ENCODE assay signal across 12 cellular contexts in the genomic region with DNA sequence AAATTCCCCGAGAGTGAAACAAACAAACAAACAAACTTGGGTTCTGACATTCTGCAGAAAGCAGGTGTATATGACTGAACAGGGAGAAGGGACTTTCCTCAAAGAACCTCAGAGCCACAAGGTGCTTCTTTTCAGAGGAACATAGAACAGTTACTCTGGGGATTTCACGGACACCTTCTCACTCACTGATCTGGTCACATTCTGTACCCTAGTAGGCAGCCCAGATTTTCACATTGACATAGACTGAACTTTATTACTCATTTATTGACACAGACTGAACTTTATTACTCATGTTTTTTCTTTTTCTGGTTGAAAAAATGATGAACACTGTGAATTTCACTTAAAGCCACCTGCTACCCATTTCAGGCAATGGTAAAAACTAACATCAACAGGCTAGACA.
DNase-seq lines count a peak whose midpoint lies in the region; ATAC-seq and TF ChIP-seq lines count a peak whose summit lies in the region.
"Had no signal": no experiment of that assay in that cellular context is flagged by ENCODE, and none has a peak within 500 bp of the region (broad histone marks: within the 10 kb centered on the region; RNA-seq: fewer than 3 reads in every experiment).

No MANE protein-coding gene starts in this region.

- H3K27me3 ChIP-seq in effector memory CD4-positive, alpha-beta T cell (replicated peaks; ENCODE audit: control insufficient read depth, insufficient read depth, low read length, poor library complexity, severe bottlenecking): no peaks in the 10 kb centered on the region
- H3K27me3 ChIP-seq in gastroesophageal sphincter: peaks cover 26% of the 10 kb centered on the region
- H3K27me3 ChIP-seq: upper lobe of left lung had no signal

- no peak overlapping the region for H3K4me3 ChIP-seq in effector memory CD4-positive, alpha-beta T cell (ENCODE audit: insufficient read depth, low read depth, low read length, poor library complexity, severe bottlenecking)
- H3K4me3 ChIP-seq in gastroesophageal sphincter: no peak overlapping the region
- H3K4me3 ChIP-seq: lung, upper lobe of left lung had no signal

- no peak for TF ChIP-seq CTCF in gastroesophageal sphincter (IDR thresholded peaks at IDR 0.05)

- no peaks in the 10 kb centered on the region for H3K36me3 ChIP-seq in effector memory CD4-positive, alpha-beta T cell (ENCODE audit: control insufficient read depth, insufficient read depth, low read length)
- H3K36me3 ChIP-seq in gastroesophageal sphincter: no peaks in the 10 kb centered on the region
- H3K36me3 ChIP-seq: upper lobe of left lung had no signal

- no peak for DNase-seq in effector memory CD4-positive, alpha-beta T cell
- no peak for DNase-seq in SHP77 (lab: John Stamatoyannopoulos, UW)
- DNase-seq: activated naive CD4-positive, alpha-beta T cell; COR-L47; upper lobe of left lung had no signal

- H3K9me3 ChIP-seq in effector memory CD4-positive, alpha-beta T cell (ENCODE audit: control insufficient read depth, low read length): no peaks in the 10 kb centered on the region
- H3K9me3 ChIP-seq in gastroesophageal sphincter: no peaks in the 10 kb centered on the region
- H3K9me3 ChIP-seq: upper lobe of left lung had no signal

- H3K36me3 Mint-ChIP-seq in T-helper 1 cell treated with Interleukin-12 subunit alpha and Interleukin-12 subunit beta and Interleukin-4 antibody, amounts not matched to agents 30 μg/mL and 1 μg/mL, for 36 hours (ENCODE audit: low read depth): peaks cover 11% of the 10 kb centered on the region
- H3K36me3 Mint-ChIP-seq: IgD-negative memory B cell had no signal

- TF ChIP-seq POLR2A in gastroesophageal sphincter (IDR thresholded peaks at IDR 0.05): no peak

- H3K4me3 Mint-ChIP-seq in T-helper 1 cell treated with Interleukin-12 subunit alpha and Interleukin-12 subunit beta and Interleukin-4 antibody, amounts not matched to agents 30 μg/mL and 1 μg/mL, for 36 hours: no peak overlapping the region

- H3K9me3 Mint-ChIP-seq in T-helper 1 cell treated with Interleukin-12 subunit alpha and Interleukin-12 subunit beta and Interleukin-4 antibody, amounts not matched to agents 30 μg/mL and 1 μg/mL, for 36 hours: peaks cover 24% of the 10 kb centered on the region

- peak; percentile 94 for ATAC-seq in GM18867 (IDR thresholded peaks at IDR 0.05; ENCODE audit: unreplicated experiment)
- ATAC-seq in GM21367 (IDR thresholded peaks at IDR 0.05; ENCODE audit: unreplicated experiment): peak; percentile 95
- peak; percentile 97 for ATAC-seq in HG02981 (IDR thresholded peaks at IDR 0.05; ENCODE audit: unreplicated experiment)
- no peak for ATAC-seq in gastroesophageal sphincter

- peaks cover 3% of the 10 kb centered on the region for H3K27me3 Mint-ChIP-seq in T-helper 1 cell treated with Interleukin-12 subunit alpha and Interleukin-12 subunit beta and Interleukin-4 antibody, amounts not matched to agents 30 μg/mL and 1 μg/mL, for 36 hours (ENCODE audit: low read depth)

- H3K27ac Mint-ChIP-seq in T-helper 1 cell treated with Interleukin-12 subunit alpha and Interleukin-12 subunit beta and Interleukin-4 antibody, amounts not matched to agents 30 μg/mL and 1 μg/mL, for 36 hours: peak overlapping the region; percentile 86
- H3K27ac Mint-ChIP-seq: IgD-negative memory B cell had no signal

- no peak overlapping the region for H3K27ac ChIP-seq in effector memory CD4-positive, alpha-beta T cell (ENCODE audit: insufficient read depth, low read length, poor library complexity, severe bottlenecking)
- no peak overlapping the region for H3K27ac ChIP-seq in gastroesophageal sphincter
- H3K27ac ChIP-seq: upper lobe of left lung had no signal

- 84 to 86% methylated on average over 2 of the region's 2 CpGs for WGBS in gastroesophageal sphincter (ENCODE audit: low coverage in 1 of 2), 2 donors

- peaks cover 32% of the 10 kb centered on the region for H3K4me1 Mint-ChIP-seq in T-helper 1 cell treated with Interleukin-12 subunit alpha and Interleukin-12 subunit beta and Interleukin-4 antibody, amounts not matched to agents 30 μg/mL and 1 μg/mL, for 36 hours (ENCODE audit: low read depth)
- H3K4me1 Mint-ChIP-seq: IgD-negative memory B cell had no signal

- TF ChIP-seq EP300 in gastroesophageal sphincter (IDR thresholded peaks at IDR 0.05): no peak

- no peaks in the 10 kb centered on the region for H3K4me1 ChIP-seq in effector memory CD4-positive, alpha-beta T cell (ENCODE audit: control insufficient read depth, insufficient read depth, low read length, poor library complexity, severe bottlenecking)
- no peaks in the 10 kb centered on the region for H3K4me1 ChIP-seq in gastroesophageal sphincter
- H3K4me1 ChIP-seq: upper lobe of left lung had no signal
